In the genomic region with DNA sequence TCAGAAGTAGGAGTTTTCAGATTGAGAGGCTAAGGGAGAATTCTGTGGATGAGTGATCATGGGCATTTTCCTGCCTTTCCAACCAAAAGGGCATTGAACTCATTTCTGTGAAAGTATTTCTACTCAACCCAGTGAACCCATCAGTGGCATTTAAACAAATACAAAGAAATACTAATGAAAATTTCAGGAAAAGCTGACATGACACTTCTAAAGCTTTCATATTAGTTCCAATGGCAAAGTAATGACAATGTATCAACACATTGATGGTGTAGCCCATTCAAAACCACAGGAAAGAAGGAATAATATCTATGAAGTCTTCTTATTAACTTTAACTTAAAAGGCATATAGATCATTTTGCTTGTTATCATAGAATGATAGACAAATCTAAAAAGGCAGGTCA, we compare ENCODE assay signal across 33 cellular contexts.
"Had no signal": no experiment of that assay in that cellular context is flagged by ENCODE, and none has a peak within 500 bp of the region (broad histone marks: within the 10 kb centered on the region; RNA-seq: fewer than 3 reads in every experiment).

No MANE protein-coding gene starts in this region.

- ATAC-seq: activated CD8-positive, alpha-beta T cell treated with anti-CD3 and anti-CD28 coated beads for 36 hours; activated naive CD4-positive, alpha-beta T cell treated with anti-CD3 and anti-CD28 coated beads, Interleukin-2, amount 50 U/mL, for 72 hours; activated T-cell treated with anti-CD3 and anti-CD28 coated beads, Interleukin-2, amount 50 U/mL, for 4 hours; activated T-cell treated with anti-CD3 and anti-CD28 coated beads, Interleukin-2, amount 50 U/mL, for 72 hours; activated T-helper 17 cell treated with anti-CD3 and anti-CD28 coated beads, Interleukin-2, amount 50 U/mL, for 72 hours; body of pancreas had no signal

- H3K27me3 ChIP-seq: adrenal gland, body of pancreas, brain microvascular endothelial cell, breast epithelium had no signal

- H3K4me3 ChIP-seq: adrenal gland, body of pancreas, breast epithelium had no signal

- DNase-seq: activated B cell treated with CpG ODN at 0.5 μM for 24 hours; activated CD4-positive, alpha-beta memory T cell treated with anti-CD3 and anti-CD28 coated beads for 36 hours; activated CD4-positive, alpha-beta T cell treated with anti-CD3 and anti-CD28 coated beads for 4 hours; activated CD4-positive, alpha-beta T cell treated with anti-CD3 and anti-CD28 coated beads, Interleukin-2, amount 10 ng/mL, durations not matched to agents 24 days and 14 days; activated CD4-positive, alpha-beta T cell treated with anti-CD3 and anti-CD28 coated beads, Interleukin-2, amount 50 U/mL, for 1 hour; activated CD4-positive, alpha-beta T cell treated with anti-CD3 and anti-CD28 coated beads, Interleukin-2, amount 50 U/mL, for 4 hours; activated CD4-positive, CD25-positive, alpha-beta regulatory T cell treated with anti-CD3 and anti-CD28 coated beads, Interleukin-2, amount 50 U/mL, for 72 hours; activated CD8-positive, alpha-beta memory T cell treated with anti-CD3 and anti-CD28 coated beads, Interleukin-2, amount 50 U/mL, for 4 hours; activated CD8-positive, alpha-beta T cell treated with anti-CD3 and anti-CD28 coated beads for 36 hours; activated effector memory CD4-positive, alpha-beta T cell treated with anti-CD3 and anti-CD28 coated beads, Interleukin-2, amount 50 U/mL, for 16 hours; activated gamma-delta T cell treated with Interleukin-2 at 50 U/mL for 16 hours; activated naive CD4-positive, alpha-beta T cell; activated naive CD4-positive, alpha-beta T cell treated with anti-CD3 and anti-CD28 coated beads for 36 hours; activated naive CD4-positive, alpha-beta T cell treated with anti-CD3 and anti-CD28 coated beads, Interleukin-2, amount 50 U/mL, for 16 hours; activated naive CD8-positive, alpha-beta T cell treated with anti-CD3 and anti-CD28 coated beads for 36 hours; activated T-cell treated with anti-CD3 and anti-CD28 coated beads for 4 hours; activated T-cell treated with anti-CD3 and anti-CD28 coated beads, Interleukin-2, amount 50 U/mL, for 1 hour; activated T-cell treated with anti-CD3 and anti-CD28 coated beads, Interleukin-2, amount 50 U/mL, for 4 hours; activated T-cell treated with anti-CD3 and anti-CD28 coated beads, Interleukin-2, amount 50 U/mL, for 72 hours; adrenal gland; amniotic stem cell; aorta; body of pancreas; brain microvascular endothelial cell; central memory CD4-positive, alpha-beta T cell; T-helper 2 cell; T-helper 9 cell had no signal

- H3K27ac ChIP-seq: adrenal gland, body of pancreas, brain microvascular endothelial cell, breast epithelium, VCaP had no signal

- H3K4me1 ChIP-seq: adrenal gland, body of pancreas, breast epithelium had no signal

- H3K36me3 ChIP-seq: adrenal gland, brain microvascular endothelial cell, breast epithelium had no signal

- FAIRE-seq: astrocyte, TTC549 had no signal

- H3K9me3 ChIP-seq: adrenal gland, body of pancreas had no signal
